Comparison of ENCODE assay signal across 10 cellular contexts in genomic region chr2:236663267-236663666, GRCh38.
DNase-seq lines count a peak whose midpoint lies in the region; ATAC-seq and TF ChIP-seq lines count a peak whose summit lies in the region.
"Had no signal": no experiment of that assay in that cellular context is flagged by ENCODE, and none has a peak within 500 bp of the region (broad histone marks: within the 10 kb centered on the region; RNA-seq: fewer than 3 reads in every experiment).

No MANE protein-coding gene starts in this region.

- no peak for TF ChIP-seq POLR2A in uterus (IDR thresholded peaks at IDR 0.05)

- no peaks in the 10 kb centered on the region for H3K36me3 ChIP-seq in ascending aorta
- no peaks in the 10 kb centered on the region for H3K36me3 ChIP-seq in neural progenitor cell
- no peaks in the 10 kb centered on the region for H3K36me3 ChIP-seq in uterus
- H3K36me3 ChIP-seq in naive thymus-derived CD4-positive, alpha-beta T cell (ENCODE audit: control insufficient read depth in 2 of 3, insufficient read depth in 3 of 3, low read length in 3 of 3): no peaks in the 10 kb centered on the region

- H3K27me3 ChIP-seq in ascending aorta: no peaks in the 10 kb centered on the region
- H3K27me3 ChIP-seq in neural progenitor cell: no peaks in the 10 kb centered on the region
- H3K27me3 ChIP-seq in uterus: no peaks in the 10 kb centered on the region
- H3K27me3 ChIP-seq in naive thymus-derived CD4-positive, alpha-beta T cell (ENCODE audit: control insufficient read depth in 2 of 2, insufficient read depth in 2 of 2, low read length in 2 of 2): no peaks in the 10 kb centered on the region

- no peak for ATAC-seq in naive thymus-derived CD4-positive, alpha-beta T cell
- no peak for ATAC-seq in HG03457 (IDR thresholded peaks at IDR 0.05; ENCODE audit: unreplicated experiment)

- peaks cover 12% of the 10 kb centered on the region for H3F3A ChIP-seq in neural progenitor cell (ENCODE audit: low read depth)

- H3K27ac ChIP-seq in ascending aorta: peak overlapping the region; percentile 35 to 41
- H3K27ac ChIP-seq in neural progenitor cell: no peak overlapping the region
- peak overlapping the region; percentile 58 to 67 for H3K27ac ChIP-seq in uterus
- no peak overlapping the region for H3K27ac ChIP-seq in naive thymus-derived CD4-positive, alpha-beta T cell (ENCODE audit: low read depth, low read length)

- no peak for TF ChIP-seq CTCF in ascending aorta (IDR thresholded peaks at IDR 0.05)
- TF ChIP-seq CTCF in fibroblast of pulmonary artery (IDR thresholded peaks at IDR 0.05; ENCODE audit: low read length, missing control alignments): no peak
- no peak for TF ChIP-seq CTCF in neural progenitor cell (IDR thresholded peaks at IDR 0.05)
- no peak for TF ChIP-seq CTCF in uterus (IDR thresholded peaks at IDR 0.05)

- POLR2A ChIA-PET in naive thymus-derived CD4-positive, alpha-beta T cell (lab: Charles Lee): no interaction called here

- CTCF ChIA-PET in naive thymus-derived CD4-positive, alpha-beta T cell (lab: Charles Lee): no interaction called here

- no peak overlapping the region for H3K9ac ChIP-seq in neural progenitor cell

- H3K9me3 ChIP-seq in ascending aorta: no peaks in the 10 kb centered on the region
- no peaks in the 10 kb centered on the region for H3K9me3 ChIP-seq in neural progenitor cell (ENCODE audit: low read depth)
- no peaks in the 10 kb centered on the region for H3K9me3 ChIP-seq in uterus
- no peaks in the 10 kb centered on the region for H3K9me3 ChIP-seq in naive thymus-derived CD4-positive, alpha-beta T cell (ENCODE audit: control insufficient read depth in 2 of 3, low read length in 3 of 3)

- peaks cover 10% of the 10 kb centered on the region for H3K9me3 Mint-ChIP-seq in neural progenitor cell
- H3K9me3 Mint-ChIP-seq in naive thymus-derived CD4-positive, alpha-beta T cell: peaks cover 0 to 8% (median 5%) of the 10 kb centered on the region in 11 donors

- no peaks in the 10 kb centered on the region for H3K36me3 Mint-ChIP-seq in neural progenitor cell
- H3K36me3 Mint-ChIP-seq in naive thymus-derived CD4-positive, alpha-beta T cell: peaks cover 0 to 4% (median 0%) of the 10 kb centered on the region in 5 donors

- H3K4me1 ChIP-seq in ascending aorta (peaks cover 8 to 35% of the 10 kb centered on the region in 2 donors), neural progenitor cell (peaks cover 26% of the 10 kb centered on the region), uterus (peaks cover 0 to 14% of the 10 kb centered on the region in 2 donors)
- H3K4me1 ChIP-seq in naive thymus-derived CD4-positive, alpha-beta T cell (ENCODE audit: control insufficient read depth in 2 of 2, insufficient read depth in 2 of 2, low read length in 2 of 2): no peaks in the 10 kb centered on the region

- peaks cover 39% of the 10 kb centered on the region for H3K4me1 Mint-ChIP-seq in neural progenitor cell
- peaks cover 0 to 1% (median 0%) of the 10 kb centered on the region in 7 donors for H3K4me1 Mint-ChIP-seq in naive thymus-derived CD4-positive, alpha-beta T cell

- peak in 1 of 2 donors; percentile 75 for DNase-seq in ascending aorta (ENCODE audit: low spot score in 2 of 2)
- DNase-seq in fibroblast of pulmonary artery (ENCODE audit: low read depth): peak; percentile 51
- no peak for DNase-seq in neural progenitor cell (ENCODE audit: low spot score)
- peak; percentile 71 to 76 for DNase-seq in uterus
- DNase-seq in naive thymus-derived CD4-positive, alpha-beta T cell: no peak
- no peak for DNase-seq in SIG-M5 (lab: John Stamatoyannopoulos, UW)
- DNase-seq: effector CD4-positive, alpha-beta T cell; MV-4-11; RPMI8226 had no signal

- H3K4me3 ChIP-seq in ascending aorta (no peak overlapping the region), fibroblast of pulmonary artery (replicated peaks; ENCODE audit: low read depth, low read length) (no peak overlapping the region), neural progenitor cell (no peak overlapping the region), uterus (no peak overlapping the region)
- H3K4me3 ChIP-seq in naive thymus-derived CD4-positive, alpha-beta T cell (ENCODE audit: low read length): no peak overlapping the region

- no peaks in the 10 kb centered on the region for H4K20me1 ChIP-seq in neural progenitor cell (ENCODE audit: low read depth)

- H2AFZ ChIP-seq in neural progenitor cell (replicated peaks): no peak overlapping the region

- peak overlapping the region; percentile 50 for H3K4me3 Mint-ChIP-seq in neural progenitor cell
- H3K4me3 Mint-ChIP-seq in naive thymus-derived CD4-positive, alpha-beta T cell: no peak overlapping the region

- H3K79me2 ChIP-seq in neural progenitor cell (ENCODE audit: low read depth): no peaks in the 10 kb centered on the region

- no peak overlapping the region for H3K4me2 ChIP-seq in neural progenitor cell

- peak overlapping the region; percentile 32 for H3K27ac Mint-ChIP-seq in neural progenitor cell
- no peak overlapping the region for H3K27ac Mint-ChIP-seq in naive thymus-derived CD4-positive, alpha-beta T cell

- intact Hi-C loops in ascending aorta (cut with DNase I) (no loop called here), uterus (cut with DNase I; ENCODE audit: low total_unique reads) (no loop called here)
- intact Hi-C loops in naive thymus-derived CD4-positive, alpha-beta T cell (cut with micrococcal nuclease): no loop called here

- H3K27me3 Mint-ChIP-seq in neural progenitor cell (ENCODE audit: insufficient read depth, low read depth): peaks cover 2% of the 10 kb centered on the region
- H3K27me3 Mint-ChIP-seq in naive thymus-derived CD4-positive, alpha-beta T cell: peaks cover 4 to 34% (median 33%) of the 10 kb centered on the region in 5 donors

Comparison
In these comparisons a context has a peak if more than half of its experiments do, and no peak if none do; other contexts are left out.
1. DNase-seq: peak in fibroblast of pulmonary artery (single experiment) and uterus (2 of 2); none in neural progenitor cell (single experiment), naive thymus-derived CD4-positive, alpha-beta T cell (0 of 9) and SIG-M5 (single experiment).
2. H3K27ac ChIP-seq: peak in ascending aorta (2 of 2) and uterus (2 of 2); none in neural progenitor cell (single experiment) and naive thymus-derived CD4-positive, alpha-beta T cell (single experiment).